ENCODE assay signal across 15 cellular contexts in genomic region chr14:72651715-72652114, GRCh38.
"Had no signal": no experiment of that assay in that cellular context is flagged by ENCODE, and none has a peak within 500 bp of the region (broad histone marks: within the 10 kb centered on the region; RNA-seq: fewer than 3 reads in every experiment).

No MANE protein-coding gene starts in this region.

- ATAC-seq: activated CD8-positive, alpha-beta T cell treated with anti-CD3 and anti-CD28 coated beads for 36 hours; activated naive CD8-positive, alpha-beta T cell treated with anti-CD3 and anti-CD28 coated beads, Interleukin-2, amount 50 U/mL, for 24 hours; gastrocnemius medialis; lower lobe of right lung; mucosa of descending colon; stimulated activated naive CD8-positive, alpha-beta T cell treated with anti-CD3 and anti-CD28 coated beads, Interleukin-15, amount 100 ng/mL, for 72 hours had no signal

- H3K4me3 ChIP-seq: ascending aorta, coronary artery, gastrocnemius medialis, hepatocyte, lower lobe of right lung, mucosa of descending colon had no signal

- H3K27me3 ChIP-seq: ascending aorta, gastrocnemius medialis, hepatocyte had no signal

- DNase-seq: activated CD8-positive, alpha-beta T cell treated with anti-CD3 and anti-CD28 coated beads for 36 hours; activated naive CD4-positive, alpha-beta T cell treated with Interleukin-2 at 50 U/mL for 16 hours; activated naive CD8-positive, alpha-beta T cell treated with anti-CD3 and anti-CD28 coated beads, Interleukin-2, amount 50 U/mL, for 24 hours; effector CD8-positive, alpha-beta T cell; gastrocnemius medialis; lower lobe of right lung; mucosa of descending colon; stimulated activated CD4-positive, alpha-beta T cell treated with anti-CD3 and anti-CD28 coated beads, Interleukin-15, amount 100 ng/mL, for 24 hours; stimulated activated CD4-positive, alpha-beta T cell treated with anti-CD3 and anti-CD28 coated beads, Interleukin-4, amount 100 ng/mL, for 24 hours; stimulated activated naive CD8-positive, alpha-beta T cell treated with anti-CD3 and anti-CD28 coated beads, Interleukin-15, amount 100 ng/mL, for 72 hours; T-helper 9 cell had no signal

- H3K9me3 Mint-ChIP-seq: activated CD8-positive, alpha-beta T cell treated with anti-CD3 and anti-CD28 coated beads for 36 hours; activated naive CD8-positive, alpha-beta T cell treated with anti-CD3 and anti-CD28 coated beads, Interleukin-2, amount 50 U/mL, for 24 hours; nephron; stimulated activated naive CD8-positive, alpha-beta T cell treated with anti-CD3 and anti-CD28 coated beads, Interleukin-15, amount 100 ng/mL, for 72 hours had no signal

- H3K4me1 Mint-ChIP-seq: activated naive CD8-positive, alpha-beta T cell treated with anti-CD3 and anti-CD28 coated beads, Interleukin-2, amount 50 U/mL, for 24 hours; stimulated activated naive CD8-positive, alpha-beta T cell treated with anti-CD3 and anti-CD28 coated beads, Interleukin-15, amount 100 ng/mL, for 72 hours had no signal

- H3K9me3 ChIP-seq: ascending aorta, gastrocnemius medialis, lower lobe of right lung, mucosa of descending colon had no signal

- H3K4me3 Mint-ChIP-seq: activated CD8-positive, alpha-beta T cell treated with anti-CD3 and anti-CD28 coated beads for 36 hours; activated naive CD8-positive, alpha-beta T cell treated with anti-CD3 and anti-CD28 coated beads, Interleukin-2, amount 50 U/mL, for 24 hours; nephron; stimulated activated naive CD8-positive, alpha-beta T cell treated with anti-CD3 and anti-CD28 coated beads, Interleukin-15, amount 100 ng/mL, for 72 hours had no signal

- H3K27me3 Mint-ChIP-seq: activated naive CD8-positive, alpha-beta T cell treated with anti-CD3 and anti-CD28 coated beads, Interleukin-2, amount 50 U/mL, for 24 hours; stimulated activated naive CD8-positive, alpha-beta T cell treated with anti-CD3 and anti-CD28 coated beads, Interleukin-15, amount 100 ng/mL, for 72 hours had no signal

- H3K27ac Mint-ChIP-seq: activated CD8-positive, alpha-beta T cell treated with anti-CD3 and anti-CD28 coated beads for 36 hours; activated naive CD8-positive, alpha-beta T cell treated with anti-CD3 and anti-CD28 coated beads, Interleukin-2, amount 50 U/mL, for 24 hours had no signal

- H3K27ac ChIP-seq: ascending aorta, coronary artery, gastrocnemius medialis, hepatocyte, lower lobe of right lung had no signal

- H3K36me3 ChIP-seq: ascending aorta, gastrocnemius medialis, lower lobe of right lung had no signal
